ENCODE assay signal across 32 cellular contexts in the genomic region with DNA sequence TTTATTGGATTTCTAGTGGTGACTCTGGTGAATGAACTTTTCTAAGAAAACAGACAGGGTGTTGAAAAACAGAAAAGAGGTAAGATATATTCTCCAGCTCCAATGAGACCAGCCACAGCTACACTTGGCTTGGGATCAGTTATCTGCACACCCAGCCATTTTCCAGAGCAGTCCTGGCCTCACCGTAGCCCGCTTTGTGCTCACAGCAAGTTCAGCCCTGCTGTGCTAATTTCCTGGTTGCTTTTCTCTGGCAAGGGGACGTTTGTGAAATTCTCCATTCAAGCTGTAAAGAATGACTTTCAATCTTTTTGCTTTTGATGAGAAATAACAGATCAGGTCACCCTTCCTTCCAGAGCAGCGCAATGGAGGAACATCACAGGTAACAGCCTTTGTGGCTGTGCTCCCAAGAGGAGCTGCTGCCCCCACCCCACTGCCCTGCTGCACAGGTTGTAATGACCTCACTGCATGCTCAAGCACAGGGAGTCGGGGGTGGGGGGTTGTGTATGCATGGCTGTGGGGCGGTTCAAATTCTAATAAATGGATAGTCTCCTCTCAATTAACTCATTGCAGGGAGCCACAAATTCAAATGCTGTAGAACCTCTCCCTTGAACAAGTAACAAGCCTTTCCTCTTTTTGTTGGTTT.
"Had no signal": no experiment of that assay in that cellular context is flagged by ENCODE, and none has a peak within 500 bp of the region (broad histone marks: within the 10 kb centered on the region; RNA-seq: fewer than 3 reads in every experiment).

No MANE protein-coding gene starts in this region.

- H3K27ac Mint-ChIP-seq: activated CD4-positive, alpha-beta memory T cell treated with anti-CD3 and anti-CD28 coated beads, Interleukin-2, amount 10 ng/mL, durations not matched to agents 7 days and 5 days; activated CD8-positive, alpha-beta memory T cell treated with anti-CD3 and anti-CD28 coated beads, Interleukin-2, amount 10 ng/mL, durations not matched to agents 7 days and 5 days; activated naive CD8-positive, alpha-beta T cell treated with anti-CD3 and anti-CD28 coated beads for 36 hours had no signal

- ATAC-seq: activated CD8-positive, alpha-beta memory T cell treated with anti-CD3 and anti-CD28 coated beads, Interleukin-2, amount 10 ng/mL, durations not matched to agents 7 days and 5 days; PC-3; Right ventricle myocardium inferior; SK-N-SH treated with all-trans-retinoic acid at 6 μM for 48 hours had no signal

- H3K9me3 ChIP-seq: breast epithelium had no signal

- H3K27me3 Mint-ChIP-seq: activated CD4-positive, alpha-beta memory T cell treated with anti-CD3 and anti-CD28 coated beads, Interleukin-2, amount 10 ng/mL, durations not matched to agents 7 days and 5 days; activated CD8-positive, alpha-beta memory T cell treated with anti-CD3 and anti-CD28 coated beads, Interleukin-2, amount 10 ng/mL, durations not matched to agents 7 days and 5 days; activated naive CD8-positive, alpha-beta T cell treated with anti-CD3 and anti-CD28 coated beads for 36 hours had no signal

- H3K4me3 ChIP-seq: breast epithelium had no signal

- H3K4me1 Mint-ChIP-seq: activated CD4-positive, alpha-beta memory T cell treated with anti-CD3 and anti-CD28 coated beads, Interleukin-2, amount 10 ng/mL, durations not matched to agents 7 days and 5 days; activated CD8-positive, alpha-beta memory T cell treated with anti-CD3 and anti-CD28 coated beads, Interleukin-2, amount 10 ng/mL, durations not matched to agents 7 days and 5 days; activated naive CD8-positive, alpha-beta T cell treated with anti-CD3 and anti-CD28 coated beads for 36 hours had no signal

- H3K27me3 ChIP-seq: breast epithelium had no signal

- H3K36me3 Mint-ChIP-seq: activated CD8-positive, alpha-beta memory T cell treated with anti-CD3 and anti-CD28 coated beads, Interleukin-2, amount 10 ng/mL, durations not matched to agents 7 days and 5 days; activated naive CD8-positive, alpha-beta T cell treated with anti-CD3 and anti-CD28 coated beads for 36 hours had no signal

- H3K27ac ChIP-seq: breast epithelium, RWPE1, VCaP had no signal

- H3K36me3 ChIP-seq: breast epithelium had no signal

- H3K4me3 Mint-ChIP-seq: activated CD4-positive, alpha-beta memory T cell treated with anti-CD3 and anti-CD28 coated beads, Interleukin-2, amount 10 ng/mL, durations not matched to agents 7 days and 5 days; activated CD8-positive, alpha-beta memory T cell treated with anti-CD3 and anti-CD28 coated beads, Interleukin-2, amount 10 ng/mL, durations not matched to agents 7 days and 5 days; activated naive CD8-positive, alpha-beta T cell treated with anti-CD3 and anti-CD28 coated beads for 36 hours had no signal

- H3K9me3 Mint-ChIP-seq: activated naive CD8-positive, alpha-beta T cell treated with anti-CD3 and anti-CD28 coated beads for 36 hours had no signal

- DNase-seq: activated CD4-positive, alpha-beta memory T cell treated with anti-CD3 and anti-CD28 coated beads, Interleukin-2, amount 10 ng/mL, durations not matched to agents 7 days and 5 days; activated CD4-positive, alpha-beta T cell treated with anti-CD3 and anti-CD28 coated beads for 1 hour; activated CD4-positive, alpha-beta T cell treated with anti-CD3 and anti-CD28 coated beads for 48 hours; activated CD4-positive, CD25-positive, alpha-beta regulatory T cell; activated CD8-positive, alpha-beta memory T cell treated with anti-CD3 and anti-CD28 coated beads for 24 hours; activated CD8-positive, alpha-beta memory T cell treated with anti-CD3 and anti-CD28 coated beads, Interleukin-2, amount 10 ng/mL, durations not matched to agents 7 days and 5 days; activated CD8-positive, alpha-beta memory T cell treated with anti-CD3 and anti-CD28 coated beads, Interleukin-2, amount 50 U/mL, for 48 hours; activated effector memory CD4-positive, alpha-beta T cell treated with Interleukin-2 at 50 U/mL for 16 hours; activated naive CD4-positive, alpha-beta T cell treated with anti-CD3 and anti-CD28 coated beads, Interleukin-2, amount 50 U/mL, for 16 hours; activated naive CD8-positive, alpha-beta T cell treated with anti-CD3 and anti-CD28 coated beads for 36 hours; activated T-cell treated with anti-CD3 and anti-CD28 coated beads, Interleukin-2, amount 50 U/mL, for 48 hours; amniotic stem cell; aorta; Karpas-422; NCI-H1105; NCI-H1417 treated with DMSO at 0.1 percent for 48 hours; NCI-H1694 treated with DMSO at 0.1 percent for 48 hours; NCI-H2029; NCI-H345; NCI-H524 treated with DMSO at 0.1 percent for 48 hours; NCI-H748 treated with DMSO at 0.1 percent for 48 hours; NK-92 treated with Interleukin-12 subunit alpha and Interleukin-12 subunit beta, amount 100 ng/mL, for 24 hours; PC-3; SIG-M5; T-helper 1 cell; T-helper 2 cell; T-helper 9 cell had no signal
